27 cellular contexts compared by ENCODE assay signal in genomic region chr6:35288834-35289233, GRCh38.
"Had no signal": no experiment of that assay in that cellular context is flagged by ENCODE, and none has a peak within 500 bp of the region (broad histone marks: within the 10 kb centered on the region; RNA-seq: fewer than 3 reads in every experiment).

No MANE protein-coding gene starts in this region.

- H3K4me3 Mint-ChIP-seq: activated B cell treated with CpG ODN at 0.5 μM for 24 hours; activated CD4-positive, alpha-beta T cell treated with anti-CD3 and anti-CD28 coated beads, Interleukin-2, amount 10 ng/mL, durations not matched to agents 24 days and 14 days; activated CD8-positive, alpha-beta memory T cell treated with anti-CD3 and anti-CD28 coated beads, Interleukin-2, amount 10 ng/mL, durations not matched to agents 7 days and 5 days; activated naive CD4-positive, alpha-beta T cell treated with anti-CD3 and anti-CD28 coated beads, Interleukin-2, amount 10 ng/mL, durations not matched to agents 7 days and 5 days; activated naive CD8-positive, alpha-beta T cell treated with anti-CD3 and anti-CD28 coated beads for 36 hours had no signal

- H3K9me3 Mint-ChIP-seq: activated B cell treated with CpG ODN at 0.5 μM for 24 hours; activated CD4-positive, alpha-beta T cell treated with anti-CD3 and anti-CD28 coated beads, Interleukin-2, amount 10 ng/mL, durations not matched to agents 24 days and 14 days; activated naive CD4-positive, alpha-beta T cell treated with anti-CD3 and anti-CD28 coated beads, Interleukin-2, amount 10 ng/mL, durations not matched to agents 7 days and 5 days; activated naive CD8-positive, alpha-beta T cell treated with anti-CD3 and anti-CD28 coated beads for 36 hours; activated T-helper 2 cell treated with anti-CD3 and anti-CD28 coated beads, Interferon-gamma antibody, Interleukin-2, Interleukin-4, amounts not matched to agents 10 μg/mL and 5 μg/mL and 100 μg/mL, durations not matched to agents 14 hours and 24 hours and 36 hours had no signal

- H3K27me3 ChIP-seq: brain microvascular endothelial cell, cardiac muscle cell, SJSA1 had no signal

- H3K4me1 ChIP-seq: SJSA1 had no signal

- H3K4me3 ChIP-seq: cardiac muscle cell, SJSA1 had no signal

- ATAC-seq: activated CD8-positive, alpha-beta memory T cell treated with anti-CD3 and anti-CD28 coated beads, Interleukin-2, amount 10 ng/mL, durations not matched to agents 7 days and 5 days; SK-N-SH treated with all-trans-retinoic acid at 6 μM for 48 hours had no signal

- H3K4me1 Mint-ChIP-seq: activated CD4-positive, alpha-beta T cell treated with anti-CD3 and anti-CD28 coated beads, Interleukin-2, amount 10 ng/mL, durations not matched to agents 24 days and 14 days; activated CD8-positive, alpha-beta memory T cell treated with anti-CD3 and anti-CD28 coated beads, Interleukin-2, amount 10 ng/mL, durations not matched to agents 7 days and 5 days; activated naive CD4-positive, alpha-beta T cell treated with anti-CD3 and anti-CD28 coated beads, Interleukin-2, amount 10 ng/mL, durations not matched to agents 7 days and 5 days; activated naive CD8-positive, alpha-beta T cell treated with anti-CD3 and anti-CD28 coated beads for 36 hours had no signal

- DNase-seq: activated B cell treated with CpG ODN at 0.5 μM for 24 hours; activated CD4-positive, alpha-beta T cell treated with anti-CD3 and anti-CD28 coated beads for 1 hour; activated CD4-positive, alpha-beta T cell treated with anti-CD3 and anti-CD28 coated beads, Interleukin-2, amount 10 ng/mL, durations not matched to agents 24 days and 14 days; activated CD4-positive, alpha-beta T cell treated with anti-CD3 and anti-CD28 coated beads, Interleukin-2, amount 50 U/mL, for 48 hours; activated CD8-positive, alpha-beta memory T cell treated with anti-CD3 and anti-CD28 coated beads, Interleukin-2, amount 10 ng/mL, durations not matched to agents 7 days and 5 days; activated gamma-delta T cell treated with Interleukin-2 at 50 U/mL for 16 hours; activated naive CD4-positive, alpha-beta T cell treated with anti-CD3 and anti-CD28 coated beads, Interleukin-2, amount 10 ng/mL, durations not matched to agents 7 days and 5 days; activated naive CD8-positive, alpha-beta T cell treated with anti-CD3 and anti-CD28 coated beads for 36 hours; activated T-cell treated with anti-CD3 and anti-CD28 coated beads, Interleukin-2, amount 50 U/mL, for 48 hours; brain microvascular endothelial cell; cerebellar nuclear complex; Karpas-422; NCI-H1105 treated with DMSO at 0.1 percent for 48 hours; NCI-H1436 treated with DMSO at 0.1 percent for 48 hours; NCI-H187; NCI-H2081; NCI-H226; NCI-H510A; NCI-H526 treated with DMSO at 0.1 percent for 48 hours; Right ventricle myocardium superior; RPMI8226; SW 1271; T-helper 9 cell had no signal

- H3K27me3 Mint-ChIP-seq: activated B cell treated with CpG ODN at 0.5 μM for 24 hours; activated CD4-positive, alpha-beta T cell treated with anti-CD3 and anti-CD28 coated beads, Interleukin-2, amount 10 ng/mL, durations not matched to agents 24 days and 14 days; activated CD8-positive, alpha-beta memory T cell treated with anti-CD3 and anti-CD28 coated beads, Interleukin-2, amount 10 ng/mL, durations not matched to agents 7 days and 5 days; activated naive CD4-positive, alpha-beta T cell treated with anti-CD3 and anti-CD28 coated beads, Interleukin-2, amount 10 ng/mL, durations not matched to agents 7 days and 5 days; activated naive CD8-positive, alpha-beta T cell treated with anti-CD3 and anti-CD28 coated beads for 36 hours had no signal

- H3K27ac Mint-ChIP-seq: activated B cell treated with CpG ODN at 0.5 μM for 24 hours; activated CD4-positive, alpha-beta T cell treated with anti-CD3 and anti-CD28 coated beads, Interleukin-2, amount 10 ng/mL, durations not matched to agents 24 days and 14 days; activated naive CD4-positive, alpha-beta T cell treated with anti-CD3 and anti-CD28 coated beads, Interleukin-2, amount 10 ng/mL, durations not matched to agents 7 days and 5 days; activated naive CD8-positive, alpha-beta T cell treated with anti-CD3 and anti-CD28 coated beads for 36 hours; activated T-helper 2 cell treated with anti-CD3 and anti-CD28 coated beads, Interferon-gamma antibody, Interleukin-2, Interleukin-4, amounts not matched to agents 10 μg/mL and 5 μg/mL and 100 μg/mL, durations not matched to agents 14 hours and 24 hours and 36 hours had no signal

- H3K9me3 ChIP-seq: SJSA1 had no signal

- H3K27ac ChIP-seq: brain microvascular endothelial cell, cardiac muscle cell, SJSA1 had no signal
